In the genomic region with DNA sequence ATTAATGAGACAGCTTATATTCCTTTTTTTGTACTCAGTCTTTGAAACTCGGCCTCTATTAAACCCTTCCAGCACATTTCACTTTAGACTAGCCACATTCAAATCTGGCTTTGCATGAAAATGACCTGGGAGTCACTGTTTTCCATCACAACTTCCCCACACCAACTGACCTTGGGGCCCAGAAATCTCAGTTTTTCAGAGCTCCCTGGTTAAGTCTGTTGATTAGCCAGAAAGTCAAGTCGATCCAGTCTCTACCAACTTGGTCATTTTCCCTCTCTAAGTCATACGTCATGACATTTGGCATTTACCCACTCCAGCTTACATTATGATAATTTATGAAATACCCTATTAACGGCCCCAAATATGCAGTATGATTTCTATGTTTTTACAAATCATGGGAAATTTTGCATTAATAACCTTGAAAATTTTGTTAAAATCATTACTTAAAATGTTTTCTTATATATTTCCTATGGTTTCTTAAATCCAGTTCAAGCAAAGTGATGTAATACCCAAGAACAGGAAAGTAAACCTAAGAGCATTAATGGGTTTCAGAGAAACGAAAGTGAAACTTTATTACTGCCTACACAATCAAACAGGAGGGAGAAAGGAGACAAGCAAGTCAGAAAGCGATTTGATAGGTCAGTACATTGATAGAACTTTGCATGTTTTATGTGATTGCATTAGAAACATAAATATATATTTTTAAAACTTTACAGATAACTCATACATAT, we compare ENCODE assay signal across 8 cellular contexts.
DNase-seq lines count a peak whose midpoint lies in the region; ATAC-seq, FAIRE-seq and TF ChIP-seq lines count a peak whose summit lies in the region.

No MANE protein-coding gene starts in this region.

- no peak for TF ChIP-seq RAD21 in K562 (CRISPR knock-in tag; conservative IDR thresholded peaks at IDR 0.05 in 1 of 2, IDR thresholded peaks at IDR 0.05 in 1 of 2)

- CTCF ChIA-PET in GM10248 (lab: Yijun Ruan, JAX) (interaction anchor here (1.8 kb wide), 1 partner anchor 12 kb away, joined by 4 read pairs; no protein-coding TSS in a partner anchor), K562 (lab: Yijun Ruan, JAX; ENCODE audit: low intra/inter-chr PET ratio) (no interaction called here)

- H3K36me3 ChIP-seq in K562 (ENCODE audit: control insufficient read depth, insufficient read depth, low read length): no peaks in the 10 kb centered on the region
- no peaks in the 10 kb centered on the region for H3K36me3 ChIP-seq in left lung
- no peaks in the 10 kb centered on the region for H3K36me3 ChIP-seq in prostate gland
- no peaks in the 10 kb centered on the region for H3K36me3 ChIP-seq in aorta (ENCODE audit: control insufficient read depth in 1 of 2, insufficient read depth in 2 of 2, low read length in 1 of 2)

- WGBS in K562 (ENCODE audit: insufficient coverage, low coverage, missing lambda C conversion rate): 60% methylated on average over 6 of the region's 6 CpGs
- 50% methylated on average over 6 of the region's 6 CpGs for WGBS in prostate gland
- 35 to 36% methylated on average over 6 of the region's 6 CpGs for WGBS in aorta, 2 donors

- TF ChIP-seq POLR2A in NB4 (IDR thresholded peaks at IDR 0.05; ENCODE audit: extremely low read depth, insufficient read length) (no peak), K562 (conservative IDR thresholded peaks at IDR 0.05) (no peak), prostate gland (IDR thresholded peaks at IDR 0.05) (no peak)

- FAIRE-seq in K562 (lab: Jason Lieb, UNC): peak; percentile 48

- peaks cover 2 to 30% of the 10 kb centered on the region in 2 experiments; a peak in 4 of 5 replicates for H3K4me1 ChIP-seq in K562 (replicated peaks in 1 of 2; ENCODE audit: control insufficient read depth in 2 of 2, insufficient read depth in 2 of 2, low read length in 2 of 2)
- H3K4me1 ChIP-seq in left lung: peaks cover 37 to 38% of the 10 kb centered on the region in 2 donors
- no peaks in the 10 kb centered on the region for H3K4me1 ChIP-seq in prostate gland (replicated peaks)
- H3K4me1 ChIP-seq in aorta (ENCODE audit: control insufficient read depth in 1 of 2, insufficient read depth in 2 of 2, low read length in 2 of 2): peaks cover 1 to 7% of the 10 kb centered on the region in 2 donors

- no peak overlapping the region for H2AFZ ChIP-seq in K562 (ENCODE audit: low read depth, low read length)

- H4K20me1 ChIP-seq in K562 (replicated peaks; ENCODE audit: control insufficient read depth, insufficient read depth, low read length): no peaks in the 10 kb centered on the region

- in situ Hi-C loops in K562 (cut with MboI): no loop called here

- TF ChIP-seq CTCF in GM10248 (IDR thresholded peaks at IDR 0.05; ENCODE audit: control extremely low read depth, extremely low read depth, low read depth, missing control alignments) (no peak), NB4 (IDR thresholded peaks at IDR 0.05; ENCODE audit: low read depth, low read length) (no peak), K562 (IDR thresholded peaks at IDR 0.05 in 2 of 3, conservative IDR thresholded peaks at IDR 0.05 in 1 of 3; ENCODE audit: insufficient read depth in 2 of 3, low read depth in 1 of 3, low read length in 3 of 3) (no peak), left lung (IDR thresholded peaks at IDR 0.05) (no peak), prostate gland (IDR thresholded peaks at IDR 0.05) (no peak)

- no peak overlapping the region for H3K9ac ChIP-seq in K562 (ENCODE audit: insufficient read depth in 1 of 2, low read depth in 2 of 2, low read length in 2 of 2)

- H3K27me3 ChIP-seq in K562 (ENCODE audit: control insufficient read depth in 2 of 2, insufficient read depth in 2 of 2, low read length in 2 of 2): no peaks in the 10 kb centered on the region
- H3K27me3 ChIP-seq in left lung: no peaks in the 10 kb centered on the region
- no peaks in the 10 kb centered on the region for H3K27me3 ChIP-seq in prostate gland (replicated peaks; ENCODE audit: insufficient read depth)
- H3K27me3 ChIP-seq in aorta (ENCODE audit: control insufficient read depth in 1 of 2, insufficient read depth in 2 of 2, low read length in 1 of 2): no peaks in the 10 kb centered on the region

- BruUV-seq in K562 (replicated peaks; lab: Mats Ljungman, UMichigan): no TSS peak

- H3K9me1 ChIP-seq in K562 (ENCODE audit: control insufficient read depth, insufficient read depth, low read length): no peaks in the 10 kb centered on the region

- intact Hi-C loops in K562 (cut with micrococcal nuclease): no loop called here
- intact Hi-C loops in left lung (cut with DNase I): no loop called here
- intact Hi-C loops in prostate gland (cut with DNase I): no loop called here
- intact Hi-C loops in aorta (cut with DNase I): no loop called here

- no peaks in the 10 kb centered on the region for H3K9me3 ChIP-seq in K562 (replicated peaks; ENCODE audit: control insufficient read depth, insufficient read depth, low read depth, low read length)
- H3K9me3 ChIP-seq in left lung: no peaks in the 10 kb centered on the region
- H3K9me3 ChIP-seq in prostate gland: no peaks in the 10 kb centered on the region
- H3K9me3 ChIP-seq in aorta (ENCODE audit: control insufficient read depth, low read length): no peaks in the 10 kb centered on the region

- POLR2A ChIA-PET in GM10248 (lab: Yijun Ruan, JAX) (no interaction called here), K562 (lab: Yijun Ruan, JAX) (no interaction called here)

- no peak overlapping the region for H3K4me3 ChIP-seq in NB4 (ENCODE audit: low read depth, low read length)
- H3K4me3 ChIP-seq in K562: no peak overlapping the region
- no peak overlapping the region for H3K4me3 ChIP-seq in left lung
- no peak overlapping the region for H3K4me3 ChIP-seq in prostate gland
- peak overlapping the region in 1 of 2 donors; percentile 6 for H3K4me3 ChIP-seq in aorta (ENCODE audit: low read length in 2 of 2)

- H3K27ac ChIP-seq in K562 (ENCODE audit: extremely low read depth, low read depth, low read length) (no peak overlapping the region), left lung (peak overlapping the region; percentile 31 to 79), prostate gland (peak overlapping the region in 1 of 2 donors; percentile 5), aorta (ENCODE audit: low read depth in 1 of 2, low read length in 2 of 2) (no peak overlapping the region)

- peak; percentile 53 for DNase-seq in GM10248 (ENCODE audit: extremely low spot score)
- peak; percentile 62 for DNase-seq in NB4 (ENCODE audit: low read depth)
- no peak for DNase-seq in K562 (ENCODE audit: extremely low read depth in 1 of 4, low spot score in 3 of 4)
- no peak for DNase-seq in left lung
- no peak for DNase-seq in prostate gland (ENCODE audit: low spot score)
- no peak for DNase-seq in aorta
- no peak for DNase-seq in stimulated activated CD4-positive, alpha-beta T cell treated with anti-CD3 and anti-CD28 coated beads, Interleukin-4, amount 100 ng/mL, for 24 hours

- ATAC-seq in GM21786 (IDR thresholded peaks at IDR 0.05; ENCODE audit: unreplicated experiment) (peak; percentile 64), K562 (no peak), left lung (peak; percentile 37), aorta (ENCODE audit: low FRiP score) (no peak)

- TF ChIP-seq EP300 in K562 (IDR thresholded peaks at IDR 0.05; ENCODE audit: low read length): no peak

- H3K4me2 ChIP-seq in K562 (ENCODE audit: insufficient read depth, low read length): no peak overlapping the region

- peaks cover 3% of the 10 kb centered on the region; the same call in 1 of the 3 replicates for H3K79me2 ChIP-seq in K562 (ENCODE audit: control insufficient read depth, insufficient read depth, low read length)

TF ChIP-seq in K562, 482 proteins besides CTCF, POLR2A, EP300 and RAD21 (continues in another document):
- no peak for TF ChIP-seq RBM22 (IDR thresholded peaks at IDR 0.05; ENCODE audit: low read depth, low read length, poor library complexity, severe bottlenecking)
- no peak for TF ChIP-seq XRCC5 (IDR thresholded peaks at IDR 0.05; ENCODE audit: low read depth, low read length)
- no peak for TF ChIP-seq GTF2A2 (tag; IDR thresholded peaks at IDR 0.05)
- TF ChIP-seq CEBPB (tag; IDR thresholded peaks at IDR 0.05): peak; percentile 37; the same call in 1 of the 2 replicates
- TF ChIP-seq ATF3 (IDR thresholded peaks at IDR 0.05): peak; percentile 67; the same call in 1 of the 2 replicates
- no peak for TF ChIP-seq ATF3 (CRISPR knock-in tag; conservative IDR thresholded peaks at IDR 0.05)

Comparison
In these comparisons a context has a peak if more than half of its experiments do, and no peak if none do; other contexts are left out.
1. DNase-seq: peak in GM10248 (single experiment) and NB4 (single experiment); none in K562 (0 of 4), left lung (0 of 2), prostate gland (single experiment), aorta (0 of 2) and stimulated activated CD4-positive, alpha-beta T cell treated with anti-CD3 and anti-CD28 coated beads, Interleukin-4, amount 100 ng/mL, for 24 hours (single experiment).
2. ATAC-seq: peak in GM21786 (single experiment) and left lung (single experiment); none in K562 (single experiment) and aorta (single experiment).
3. H3K27ac ChIP-seq: peak in left lung (2 of 2); none in K562 (single experiment) and aorta (0 of 2).